ENCODE assay signal across 8 cellular contexts in genomic region chr7:79453266-79453557, GRCh38. TPM values are rescaled to one million over a fixed set of nuclear protein-coding genes. Genes with fewer than 3 reads are reported as not detected.
A peak's percentile ranks its signal among the peaks of the same experiment; 100 is the strongest.
DNase-seq lines count a peak whose midpoint lies in the region; ATAC-seq and TF ChIP-seq lines count a peak whose summit lies in the region.

No MANE protein-coding gene starts in this region.

- H3K4me3 ChIP-seq in breast epithelium (peak overlapping the region; percentile 64 to 77 (median 72)), ectodermal cell (ENCODE audit: insufficient read depth, low read depth, low read length) (peak overlapping the region; percentile 73), muscle layer of colon (ENCODE audit: low read depth in 1 of 2, low read length in 2 of 2) (peak overlapping the region; percentile 92 to 94), upper lobe of right lung (peak overlapping the region; percentile 76)

- no peaks in the 10 kb centered on the region for H3K27me3 ChIP-seq in breast epithelium
- H3K27me3 ChIP-seq in ectodermal cell (ENCODE audit: control insufficient read depth, insufficient read depth, low read length, poor library complexity, severe bottlenecking), result peaks cover 64% of the 10 kb centered on the region
- H3K27me3 ChIP-seq in muscle layer of colon (ENCODE audit: control insufficient read depth in 1 of 2, insufficient read depth in 2 of 2, low read length in 2 of 2), result no peaks in the 10 kb centered on the region
- H3K27me3 ChIP-seq in upper lobe of right lung, result no peaks in the 10 kb centered on the region

- CTCF ChIA-PET in MCF 10A (lab: Yijun Ruan, JAX), result no interaction called here
- CTCF ChIA-PET in activated CD4-positive, alpha-beta memory T cell treated with anti-CD3 and anti-CD28 coated beads for 36 hours (lab: Charles Lee), result no interaction called here

- H3K9me3 Mint-ChIP-seq in MCF 10A (ENCODE audit: unreplicated experiment), result no peaks in the 10 kb centered on the region
- no peaks in the 10 kb centered on the region for H3K9me3 Mint-ChIP-seq in activated CD4-positive, alpha-beta memory T cell treated with anti-CD3 and anti-CD28 coated beads for 36 hours

- no peak for TF ChIP-seq POLR2A in breast epithelium (IDR thresholded peaks at IDR 0.05)

- TF ChIP-seq CTCF in breast epithelium (IDR thresholded peaks at IDR 0.05) (no peak), MCF 10A (IDR thresholded peaks at IDR 0.05; ENCODE audit: unreplicated experiment) (no peak), upper lobe of right lung (IDR thresholded peaks at IDR 0.05) (no peak)

- no peak overlapping the region for H3K27ac Mint-ChIP-seq in MCF 10A (ENCODE audit: low read depth, unreplicated experiment)
- H3K27ac Mint-ChIP-seq in activated CD4-positive, alpha-beta memory T cell treated with anti-CD3 and anti-CD28 coated beads for 36 hours, result no peak overlapping the region

- intact Hi-C loops in breast epithelium (cut with DNase I; ENCODE audit: low total_unique reads), result no loop called here
- intact Hi-C loops in MCF 10A (cut with micrococcal nuclease), result no loop called here
- intact Hi-C loops in upper lobe of right lung (cut with DNase I), result no loop called here
- intact Hi-C loops in activated CD4-positive, alpha-beta memory T cell treated with anti-CD3 and anti-CD28 coated beads for 36 hours (cut with micrococcal nuclease), result no loop called here

- peaks cover 6% of the 10 kb centered on the region for H3K4me1 Mint-ChIP-seq in MCF 10A (ENCODE audit: insufficient read depth, unreplicated experiment)
- H3K4me1 Mint-ChIP-seq in activated CD4-positive, alpha-beta memory T cell treated with anti-CD3 and anti-CD28 coated beads for 36 hours (ENCODE audit: low read depth), result peaks cover 2% of the 10 kb centered on the region

- H3K9me3 ChIP-seq in breast epithelium (no peaks in the 10 kb centered on the region), ectodermal cell (ENCODE audit: control insufficient read depth, low read length) (no peaks in the 10 kb centered on the region), muscle layer of colon (ENCODE audit: low read length) (no peaks in the 10 kb centered on the region), upper lobe of right lung (no peaks in the 10 kb centered on the region)

- DNase-seq in breast epithelium (ENCODE audit: low spot score in 2 of 2) (no peak), MCF 10A (ENCODE audit: unreplicated experiment) (no peak), upper lobe of right lung (no peak), NCI-H1694 treated with DMSO at 0.1 percent for 48 hours (lab: John Stamatoyannopoulos, UW) (no peak)
- no peak for DNase-seq in activated CD4-positive, alpha-beta memory T cell treated with anti-CD3 and anti-CD28 coated beads for 36 hours

- peaks cover 81% of the 10 kb centered on the region for H3K27me3 Mint-ChIP-seq in MCF 10A (ENCODE audit: insufficient read depth, unreplicated experiment)
- H3K27me3 Mint-ChIP-seq in activated CD4-positive, alpha-beta memory T cell treated with anti-CD3 and anti-CD28 coated beads for 36 hours, result peaks cover 27% of the 10 kb centered on the region

- H3K36me3 Mint-ChIP-seq in MCF 10A (ENCODE audit: insufficient read depth, unreplicated experiment), result no peaks in the 10 kb centered on the region
- no peaks in the 10 kb centered on the region for H3K36me3 Mint-ChIP-seq in activated CD4-positive, alpha-beta memory T cell treated with anti-CD3 and anti-CD28 coated beads for 36 hours

- H3K36me3 ChIP-seq in breast epithelium (no peaks in the 10 kb centered on the region), ectodermal cell (ENCODE audit: control insufficient read depth, insufficient read depth, low read length) (no peaks in the 10 kb centered on the region), muscle layer of colon (ENCODE audit: insufficient read depth, low read length) (no peaks in the 10 kb centered on the region), upper lobe of right lung (no peaks in the 10 kb centered on the region)

- peak overlapping the region; percentile 93 for H3K9ac ChIP-seq in muscle layer of colon (ENCODE audit: low read length)

- ATAC-seq in upper lobe of right lung (no peak), GM19324 (IDR thresholded peaks at IDR 0.05; ENCODE audit: low FRiP score, unreplicated experiment) (no peak)

- POLR2A ChIA-PET in MCF 10A (lab: Yijun Ruan, JAX), result no interaction called here
- POLR2A ChIA-PET in activated CD4-positive, alpha-beta memory T cell treated with anti-CD3 and anti-CD28 coated beads for 36 hours (lab: Charles Lee), result no interaction called here

- BruUV-seq in MCF 10A (replicated peaks; lab: Mats Ljungman, UMichigan), result no TSS peak

- H3K27ac ChIP-seq in breast epithelium (peak overlapping the region; percentile 90 to 96), ectodermal cell (ENCODE audit: insufficient read depth, low read depth, low read length, poor library complexity, severe bottlenecking) (no peak overlapping the region), muscle layer of colon (ENCODE audit: low read depth, low read length) (peak overlapping the region; percentile 98), upper lobe of right lung (peak overlapping the region; percentile 94)

- 0 to 2% methylated on average over 5 to 6 of the region's 6 CpGs for WGBS in ectodermal cell, 2 experiments

- H3K4me1 ChIP-seq in breast epithelium (peaks cover 0 to 6% of the 10 kb centered on the region in 2 donors), ectodermal cell (ENCODE audit: control insufficient read depth, insufficient read depth, low read length) (peaks cover 4% of the 10 kb centered on the region), muscle layer of colon (ENCODE audit: insufficient read depth, low read length) (peaks cover 30% of the 10 kb centered on the region), upper lobe of right lung (peaks cover 16% of the 10 kb centered on the region)

- no peak overlapping the region for H3K4me3 Mint-ChIP-seq in MCF 10A (ENCODE audit: unreplicated experiment)
- no peak overlapping the region for H3K4me3 Mint-ChIP-seq in activated CD4-positive, alpha-beta memory T cell treated with anti-CD3 and anti-CD28 coated beads for 36 hours

RNA-seq across cellular contexts. Expression of gene MAGI2, which starts 0.3 kb away (rescaled TPM):
- total RNA-seq in breast epithelium (10 to 100 TPM in 2 of 3 donors, 1 to 10 TPM in 1; 9.8 to 22.7 (median 20.2) TPM), MCF 10A (2022) (0.07 and 0.20 TPM in 2 replicates), upper lobe of right lung (12.8 TPM)
- 3.0 TPM for polyA plus RNA-seq in ectodermal cell (2013, experiment 1 of 4)
- 3.1 TPM for polyA plus RNA-seq in ectodermal cell (2013, experiment 2 of 4)
- polyA plus RNA-seq in ectodermal cell (2013, experiment 3 of 4), result 3.0 TPM
- polyA plus RNA-seq in ectodermal cell (2013, experiment 4 of 4), result 3.0 TPM
- under 1 TPM; 0.17 TPM for total RNA-seq in activated CD4-positive, alpha-beta memory T cell treated with anti-CD3 and anti-CD28 coated beads for 36 hours
